Comparison of ENCODE assay signal across 1 cellular context in the genomic region with DNA sequence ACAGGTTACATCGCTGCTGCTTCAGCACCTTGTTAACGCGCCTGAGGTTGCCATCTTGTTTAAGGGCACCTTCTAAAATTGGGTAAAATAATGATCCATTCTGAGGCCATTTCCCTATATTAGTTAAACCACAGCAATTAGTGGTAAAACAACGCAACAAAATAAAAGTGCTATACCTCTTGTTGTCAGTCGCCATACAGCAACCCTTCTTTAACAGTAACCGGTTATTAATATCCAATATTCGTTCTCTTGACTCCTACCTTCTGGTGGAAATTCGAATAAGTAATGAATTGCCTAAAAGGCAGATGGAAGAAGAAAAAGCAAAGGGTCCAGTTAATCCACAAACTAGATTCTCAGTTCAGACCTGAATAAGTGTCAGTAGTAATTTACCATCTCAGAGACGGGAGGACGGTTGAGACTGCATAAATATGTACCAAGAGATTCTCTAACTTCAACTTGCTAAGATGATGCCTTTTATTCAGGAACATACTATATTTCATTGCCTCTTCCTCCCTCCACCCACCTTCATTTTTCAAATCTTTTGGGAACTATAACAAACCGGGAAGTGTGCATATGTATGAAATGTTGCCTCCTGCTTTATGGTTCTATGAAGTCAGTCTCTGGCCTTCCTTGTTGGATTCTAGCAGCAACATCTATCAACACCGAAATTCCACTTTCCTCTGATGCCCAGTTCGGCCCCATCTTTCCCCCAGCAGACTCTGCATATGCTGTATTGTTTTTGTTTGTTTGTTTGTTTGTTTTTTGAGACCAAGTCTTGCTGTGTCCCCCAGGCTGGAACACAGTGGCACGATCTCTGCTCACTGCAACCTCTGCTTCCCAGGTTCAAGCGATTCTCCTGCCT.
TF ChIP-seq lines count a peak whose summit lies in the region.

No MANE protein-coding gene starts in this region.

TF ChIP-seq in HepG2, 621 proteins besides CTCF, POLR2A, EP300 and RAD21 (continued from another document and continues in another):
- TF ChIP-seq DBP (CRISPR knock-in tag; IDR thresholded peaks at IDR 0.05; ENCODE audit: not compliant biosample characterization) = peak; percentile 31
- no peak for TF ChIP-seq SRSF1 (optimal IDR thresholded peaks at IDR 0.05; ENCODE audit: low read depth, low read length)
- TF ChIP-seq SETDB1 (CRISPR knock-in tag; IDR thresholded peaks at IDR 0.05; ENCODE audit: borderline replicate concordance) = no peak
- TF ChIP-seq CREBL2 (CRISPR knock-in tag; IDR thresholded peaks at IDR 0.05; ENCODE audit: borderline replicate concordance) = 0 out of 2 replicates have a peak, but pooled peaks have one; percentile 17
- TF ChIP-seq, protein P1, sequence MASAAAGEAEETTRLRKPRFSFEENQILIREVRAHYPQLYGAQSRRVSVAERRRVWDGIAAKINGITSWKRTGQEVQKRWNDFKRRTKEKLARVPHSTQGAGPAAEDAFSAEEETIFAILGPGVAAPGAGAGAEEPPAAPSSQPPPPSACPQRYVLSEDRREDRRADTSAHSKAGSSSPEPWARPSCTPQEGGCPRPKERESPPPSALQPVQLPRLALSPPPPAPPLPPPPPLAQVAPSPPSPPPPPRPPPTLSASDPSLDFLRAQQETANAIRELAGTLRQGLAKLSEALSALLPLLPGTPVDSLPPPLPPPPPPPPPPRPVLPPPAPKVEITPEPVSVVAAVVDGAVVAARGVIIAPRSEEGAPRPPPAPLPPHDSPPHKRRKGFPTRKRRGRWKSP (CRISPR knock-in tag; IDR thresholded peaks at IDR 0.05) = no peak
- TF ChIP-seq RFX1 (IDR thresholded peaks at IDR 0.05) = no peak
- no peak for TF ChIP-seq HNRNPL (IDR thresholded peaks at IDR 0.05; ENCODE audit: low read depth, low read length)
- TF ChIP-seq ZNF607 (CRISPR knock-in tag; IDR thresholded peaks at IDR 0.05; ENCODE audit: borderline replicate concordance) = 0 out of 2 replicates have a peak, but pooled peaks have one; percentile 22
- no peak for TF ChIP-seq ARHGAP35 (CRISPR knock-in tag; IDR thresholded peaks at IDR 0.05; ENCODE audit: borderline replicate concordance)
- TF ChIP-seq HMGXB3 (CRISPR knock-in tag; IDR thresholded peaks at IDR 0.05; ENCODE audit: borderline replicate concordance) = no peak
- TF ChIP-seq ZXDC (CRISPR knock-in tag; IDR thresholded peaks at IDR 0.05) = no peak
- no peak for TF ChIP-seq BORCS8-MEF2B (CRISPR knock-in tag; IDR thresholded peaks at IDR 0.05)
- no peak for TF ChIP-seq HOXA9 (CRISPR knock-in tag; IDR thresholded peaks at IDR 0.05; ENCODE audit: borderline replicate concordance)
- TF ChIP-seq TARDBP (CRISPR knock-in tag; IDR thresholded peaks at IDR 0.05) = no peak
- no peak for TF ChIP-seq ZNF142 (CRISPR knock-in tag; IDR thresholded peaks at IDR 0.05)
- TF ChIP-seq ZNF724P (CRISPR knock-in tag; IDR thresholded peaks at IDR 0.05; ENCODE audit: borderline replicate concordance) = no peak
- no peak for TF ChIP-seq IRX3 (CRISPR knock-in tag; IDR thresholded peaks at IDR 0.05; ENCODE audit: borderline replicate concordance, low read depth)
- no peak for TF ChIP-seq ZNF678 (CRISPR knock-in tag; IDR thresholded peaks at IDR 0.05)
- TF ChIP-seq, protein P2, sequence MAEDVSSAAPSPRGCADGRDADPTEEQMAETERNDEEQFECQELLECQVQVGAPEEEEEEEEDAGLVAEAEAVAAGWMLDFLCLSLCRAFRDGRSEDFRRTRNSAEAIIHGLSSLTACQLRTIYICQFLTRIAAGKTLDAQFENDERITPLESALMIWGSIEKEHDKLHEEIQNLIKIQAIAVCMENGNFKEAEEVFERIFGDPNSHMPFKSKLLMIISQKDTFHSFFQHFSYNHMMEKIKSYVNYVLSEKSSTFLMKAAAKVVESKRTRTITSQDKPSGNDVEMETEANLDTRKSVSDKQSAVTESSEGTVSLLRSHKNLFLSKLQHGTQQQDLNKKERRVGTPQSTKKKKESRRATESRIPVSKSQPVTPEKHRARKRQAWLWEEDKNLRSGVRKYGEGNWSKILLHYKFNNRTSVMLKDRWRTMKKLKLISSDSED (CRISPR knock-in tag; IDR thresholded peaks at IDR 0.05) = no peak
- no peak for TF ChIP-seq HOXA5 (CRISPR knock-in tag; IDR thresholded peaks at IDR 0.05)
- no peak for TF ChIP-seq NFYC (CRISPR knock-in tag; IDR thresholded peaks at IDR 0.05)
- TF ChIP-seq, protein P3, sequence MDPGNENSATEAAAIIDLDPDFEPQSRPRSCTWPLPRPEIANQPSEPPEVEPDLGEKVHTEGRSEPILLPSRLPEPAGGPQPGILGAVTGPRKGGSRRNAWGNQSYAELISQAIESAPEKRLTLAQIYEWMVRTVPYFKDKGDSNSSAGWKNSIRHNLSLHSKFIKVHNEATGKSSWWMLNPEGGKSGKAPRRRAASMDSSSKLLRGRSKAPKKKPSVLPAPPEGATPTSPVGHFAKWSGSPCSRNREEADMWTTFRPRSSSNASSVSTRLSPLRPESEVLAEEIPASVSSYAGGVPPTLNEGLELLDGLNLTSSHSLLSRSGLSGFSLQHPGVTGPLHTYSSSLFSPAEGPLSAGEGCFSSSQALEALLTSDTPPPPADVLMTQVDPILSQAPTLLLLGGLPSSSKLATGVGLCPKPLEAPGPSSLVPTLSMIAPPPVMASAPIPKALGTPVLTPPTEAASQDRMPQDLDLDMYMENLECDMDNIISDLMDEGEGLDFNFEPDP (CRISPR knock-in tag; conservative IDR thresholded peaks at IDR 0.05) = 0 out of 2 replicates have a peak, but pooled peaks have one; percentile 62
- TF ChIP-seq KLF12 (CRISPR knock-in tag; IDR thresholded peaks at IDR 0.05; ENCODE audit: borderline replicate concordance) = no peak
- TF ChIP-seq ZNF713 (CRISPR knock-in tag; IDR thresholded peaks at IDR 0.05) = no peak
- TF ChIP-seq ZNF564 (CRISPR knock-in tag; IDR thresholded peaks at IDR 0.05) = 0 out of 2 replicates have a peak, but pooled peaks have one; percentile 13
- peak; percentile 11; the same call in 1 of the 2 replicates for TF ChIP-seq SMAD3 (CRISPR knock-in tag; IDR thresholded peaks at IDR 0.05)
- no peak for TF ChIP-seq CSRNP1 (CRISPR knock-in tag; IDR thresholded peaks at IDR 0.05)
- TF ChIP-seq EED (CRISPR knock-in tag; IDR thresholded peaks at IDR 0.05) = no peak
- no peak for TF ChIP-seq STAG1 (CRISPR knock-in tag; IDR thresholded peaks at IDR 0.05)
- no peak; the same call in 1 of the 2 replicates for TF ChIP-seq ZMYM4 (CRISPR knock-in tag; IDR thresholded peaks at IDR 0.05)
- TF ChIP-seq ZFP82 (CRISPR knock-in tag; IDR thresholded peaks at IDR 0.05; ENCODE audit: borderline replicate concordance) = no peak
- no peak for TF ChIP-seq AGO1 (IDR thresholded peaks at IDR 0.05; ENCODE audit: low read depth, low read length, poor library complexity, severe bottlenecking)
